7 cellular contexts compared by ENCODE assay signal in the genomic region with DNA sequence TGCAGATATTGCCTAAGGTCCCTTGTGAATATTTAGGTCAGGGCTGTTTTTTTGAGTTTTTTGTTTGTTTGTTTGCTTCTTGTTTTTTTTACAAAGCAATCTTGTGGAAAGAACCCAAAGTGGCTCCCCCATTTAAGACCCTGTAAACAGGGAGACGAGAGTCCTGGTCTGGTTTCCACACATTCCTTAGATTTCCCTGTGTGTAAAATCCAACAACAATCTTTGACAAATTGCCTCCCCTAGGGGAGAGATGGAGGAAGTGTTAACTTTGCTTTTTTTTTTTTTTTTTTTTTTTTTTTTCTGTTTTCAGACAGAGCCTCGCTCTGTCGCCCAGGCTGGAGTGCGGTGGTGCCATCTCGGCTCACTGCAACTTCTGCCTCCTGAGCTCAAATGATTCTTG. TPM values are rescaled to one million over a fixed set of nuclear protein-coding genes. Genes with fewer than 3 reads are reported as not detected.
DNase-seq lines count a peak whose midpoint lies in the region; ATAC-seq and TF ChIP-seq lines count a peak whose summit lies in the region.
"Not testable (repeated sequence)": the region's sequence is repeated elsewhere in the genome, so short reads cannot be mapped to it uniquely, and the experiment has no call there.

No MANE protein-coding gene starts in this region.

- not testable (repeated sequence) for H3K79me2 ChIP-seq in PC-9 (ENCODE audit: low read depth)

- H3K4me3 ChIP-seq in HEK293 (ENCODE audit: low read depth, low read length); PC-9: not testable (repeated sequence)

- not testable (repeated sequence) for H3F3A ChIP-seq in PC-9 (ENCODE audit: insufficient read depth, low read depth)

- not testable (repeated sequence) for H3K4me1 ChIP-seq in HEK293 (ENCODE audit: control insufficient read depth, insufficient read depth, low read length); PC-9 (replicated peaks; ENCODE audit: insufficient read depth); foreskin keratinocyte

- H2AFZ ChIP-seq in PC-9, result not testable (repeated sequence)

- BruUV-seq in PC-9 (replicated peaks; lab: Mats Ljungman, UMichigan), result not testable (repeated sequence)

- H3K27me3 ChIP-seq in PC-9 (ENCODE audit: insufficient read depth, low read depth); foreskin keratinocyte: not testable (repeated sequence)

- H4K20me1 ChIP-seq in PC-9 (ENCODE audit: insufficient read depth), result not testable (repeated sequence)

- H3K4me1 Mint-ChIP-seq in chondrocyte (ENCODE audit: low read depth); mesothelial cell of epicardium; osteocyte (ENCODE audit: unreplicated experiment): not testable (repeated sequence)

- intact Hi-C loops in PC-9 (cut with micrococcal nuclease; ENCODE audit: unreplicated experiment), result not testable (repeated sequence)

- H3K4me3 Mint-ChIP-seq in chondrocyte (ENCODE audit: unreplicated experiment); mesothelial cell of epicardium; osteocyte (ENCODE audit: unreplicated experiment): not testable (repeated sequence)

- not testable (repeated sequence) for H3K9me2 ChIP-seq in PC-9 (ENCODE audit: insufficient read depth)

- not testable (repeated sequence) for ATAC-seq in foreskin keratinocyte

- H3K27ac Mint-ChIP-seq in chondrocyte (ENCODE audit: unreplicated experiment); mesothelial cell of epicardium; osteocyte (ENCODE audit: unreplicated experiment): not testable (repeated sequence)

- in situ Hi-C loops in ACHN (cut with HindIII; ENCODE audit: low pct_ligation_motif_present, low pct_unique_long_range_greater_than_20kb, low sequenced_read_pairs), result not testable (repeated sequence)

- POLR2A ChIA-PET in HEK293 (lab: Yijun Ruan, JAX), result not testable (repeated sequence)
- POLR2A ChIA-PET in PC-9 (lab: Charles Lee; ENCODE audit: unreplicated experiment), result interaction anchor here (0.6 kb wide), 1 partner anchor 23 kb away, joined by 4 read pairs; no protein-coding TSS in a partner anchor

- DNase-seq in ACHN (peak; percentile 6), osteocyte (ENCODE audit: extremely low spot score, unreplicated experiment) (peak; percentile 34)
- not testable (repeated sequence) for DNase-seq in PC-9; chondrocyte (ENCODE audit: low spot score); foreskin keratinocyte; mesothelial cell of epicardium (ENCODE audit: low spot score in 2 of 2, unreplicated experiment in 2 of 2)

- H3K9me3 Mint-ChIP-seq in chondrocyte (ENCODE audit: low read depth); mesothelial cell of epicardium; osteocyte (ENCODE audit: unreplicated experiment): not testable (repeated sequence)

- not testable (repeated sequence) for H3K27ac ChIP-seq in HEK293 (ENCODE audit: extremely low read depth, low read depth, low read length); PC-9; foreskin keratinocyte

- H3K27me3 Mint-ChIP-seq in chondrocyte (ENCODE audit: low read depth); mesothelial cell of epicardium (ENCODE audit: low read depth); osteocyte (ENCODE audit: unreplicated experiment): not testable (repeated sequence)

- H3K4me2 ChIP-seq in PC-9, result not testable (repeated sequence)

- not testable (repeated sequence) for H3K9me3 ChIP-seq in HEK293 (ENCODE audit: control insufficient read depth, insufficient read depth, low read depth, low read length); PC-9 (ENCODE audit: insufficient read depth, low read depth)

- not testable (repeated sequence) for TF ChIP-seq CTCF in HEK293 (tag by site-specific recombination; IDR thresholded peaks at IDR 0.05)
- TF ChIP-seq CTCF in PC-9 (conservative IDR thresholded peaks at IDR 0.05) (0 out of 2 replicates have a peak, but pooled peaks have one; percentile 30), chondrocyte (IDR thresholded peaks at IDR 0.05) (peak; percentile 32), foreskin keratinocyte (conservative IDR thresholded peaks at IDR 0.05) (peak; percentile 2), mesothelial cell of epicardium (IDR thresholded peaks at IDR 0.05; ENCODE audit: unreplicated experiment) (peak; percentile 30), osteocyte (IDR thresholded peaks at IDR 0.05) (peak; percentile 8)

- H3K36me3 Mint-ChIP-seq in chondrocyte (ENCODE audit: low read depth); mesothelial cell of epicardium; osteocyte (ENCODE audit: unreplicated experiment): not testable (repeated sequence)

- CTCF ChIA-PET in HEK293 (lab: Yijun Ruan, JAX); PC-9 (lab: Charles Lee): not testable (repeated sequence)

- H3K36me3 ChIP-seq in HEK293 (ENCODE audit: control insufficient read depth in 2 of 2, insufficient read depth in 1 of 2, low read length in 2 of 2); PC-9 (ENCODE audit: low read depth): not testable (repeated sequence)

TF ChIP-seq in HEK293, 187 proteins besides CTCF, POLR2A, EP300 and RAD21:
- TF ChIP-seq ZNF654 (tag by site-specific recombination; IDR thresholded peaks at IDR 0.05; ENCODE audit: low read depth), result peak; percentile 10; the same call in 1 of the 2 replicates

RNA-seq across cellular contexts. Expression of gene ASNS, which starts 40.1 kb away (rescaled TPM):
- total RNA-seq in PC-9 (2021) (173 and 199 TPM in 2 replicates), chondrocyte (28.4 to 238 TPM (median 216 TPM) in 3 replicates), foreskin keratinocyte (69.1 and 138 TPM in 2 replicates), mesothelial cell of epicardium (26.1 to 27.5 TPM (median 26.8 TPM) in 3 replicates), osteocyte (137 and 156 TPM in 2 replicates)
- 65.8 and 127 TPM in 2 replicates for polyA plus RNA-seq in foreskin keratinocyte
